Comparison of ENCODE assay signal across 9 cellular contexts in the genomic region with DNA sequence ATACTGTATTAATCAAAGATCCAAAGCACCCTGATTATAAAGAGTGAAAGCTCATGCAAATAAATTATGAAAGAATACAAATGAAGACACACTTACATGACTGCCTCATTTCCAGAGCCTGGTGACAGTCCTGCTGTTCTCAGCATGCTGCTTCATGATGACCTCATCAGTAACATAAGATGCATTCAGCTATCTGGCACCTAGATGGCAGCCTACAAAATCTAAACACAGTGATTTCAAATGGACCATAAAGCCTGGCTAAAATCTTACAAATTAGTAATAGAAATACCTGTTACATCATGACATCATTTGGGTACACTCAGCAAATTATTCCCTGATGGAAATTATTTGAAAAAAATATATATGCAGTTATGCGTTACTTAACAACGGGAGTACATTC.
DNase-seq lines count a peak whose midpoint lies in the region; ATAC-seq, FAIRE-seq and TF ChIP-seq lines count a peak whose summit lies in the region.
"Had no signal": no experiment of that assay in that cellular context is flagged by ENCODE, and none has a peak within 500 bp of the region (broad histone marks: within the 10 kb centered on the region; RNA-seq: fewer than 3 reads in every experiment).

No MANE protein-coding gene starts in this region.

- H3K27ac ChIP-seq in GM12878 (ENCODE audit: control insufficient read depth, insufficient read depth), result no peak overlapping the region

- no peaks in the 10 kb centered on the region for H3K4me1 Mint-ChIP-seq in endothelial cell (ENCODE audit: unreplicated experiment)

- no peaks in the 10 kb centered on the region for H3K27me3 ChIP-seq in GM12878 (replicated peaks in 1 of 2; ENCODE audit: control insufficient read depth in 2 of 2, insufficient read depth in 2 of 2, low read length in 1 of 2)

- peak; percentile 8 for DNase-seq in ELR (ENCODE audit: low read depth)
- peak in 2 of 3 experiments; percentile 59 to 86 for DNase-seq in NCI-H1417 (lab: John Stamatoyannopoulos, UW)
- DNase-seq in GM12878 (ENCODE audit: low read depth, low spot score), result no peak
- peak; percentile 12 for DNase-seq in midbrain (lab: John Stamatoyannopoulos, UW)
- DNase-seq in endothelial cell (ENCODE audit: low spot score), result no peak
- DNase-seq in activated CD8-positive, alpha-beta memory T cell treated with anti-CD3 and anti-CD28 coated beads, Interleukin-2, amount 50 U/mL, for 48 hours, result no peak
- no peak for DNase-seq in NK-92 (lab: John Stamatoyannopoulos, UW; ENCODE audit: unreplicated experiment)

- RAD21 ChIA-PET in GM12878 (lab: Charles Lee; ENCODE audit: unreplicated experiment), result interaction anchor here (0.8 to 2.1 kb wide), 2 partner anchors 262 to 777 kb away, joined by 3 to 13 read pairs; no protein-coding TSS in a partner anchor

- FAIRE-seq in GM12878 (lab: Jason Lieb, UNC), result no peak

- H3K9me3 ChIP-seq in GM12878 (replicated peaks; ENCODE audit: control insufficient read depth, insufficient read depth, low read length), result no peaks in the 10 kb centered on the region
- H3K9me3 ChIP-seq: mucosa of descending colon had no signal

- H3K9ac ChIP-seq in GM12878 (ENCODE audit: control insufficient read depth, insufficient read depth, low read length), result no peak overlapping the region

- no peak for TF ChIP-seq POLR2A in GM12878 (IDR thresholded peaks at IDR 0.05; ENCODE audit: low read depth, low read length)

- H3K9me3 Mint-ChIP-seq in endothelial cell (ENCODE audit: unreplicated experiment), result no peaks in the 10 kb centered on the region

- POLR2A ChIA-PET in GM12878 (lab: Charles Lee), result no interaction called here

- H2AFZ ChIP-seq in GM12878 (ENCODE audit: control insufficient read depth, low read depth, low read length), result no peak overlapping the region

- no peak for TF ChIP-seq RAD21 in GM12878 (IDR thresholded peaks at IDR 0.05; ENCODE audit: insufficient read depth, low read depth, low read length)

- no peak overlapping the region for H3K4me2 ChIP-seq in GM12878 (ENCODE audit: control insufficient read depth, insufficient read depth)

- SMC1A ChIA-PET in GM12878 (lab: Charles Lee; ENCODE audit: uncharacterized antibody, unreplicated experiment), result interaction anchor here (1.0 to 2.9 kb wide), 5 partner anchors 9 to 778 kb away, joined by 3 to 19 read pairs (median 5); no protein-coding TSS in a partner anchor

- no peaks in the 10 kb centered on the region for H3K79me2 ChIP-seq in GM12878 (ENCODE audit: control insufficient read depth, insufficient read depth, low read length)

- intact Hi-C loops in GM12878 (cut with micrococcal nuclease; ENCODE audit: unreplicated experiment), result no loop called here

- no peak overlapping the region for H3K27ac Mint-ChIP-seq in endothelial cell (ENCODE audit: unreplicated experiment)

- CTCF ChIA-PET in GM12878 (lab: Yijun Ruan, JAX), result interaction anchor here (1.3 to 2.2 kb wide), 3 partner anchors 11 to 778 kb away, joined by 3 to 13 read pairs (median 4); no protein-coding TSS in a partner anchor

- H3K27me3 Mint-ChIP-seq in endothelial cell (ENCODE audit: unreplicated experiment), result no peaks in the 10 kb centered on the region

- H3K36me3 ChIP-seq in GM12878 (ENCODE audit: control insufficient read depth in 2 of 2, insufficient read depth in 2 of 2, low read length in 1 of 2), result no peaks in the 10 kb centered on the region

- H3K4me3 Mint-ChIP-seq in endothelial cell (ENCODE audit: unreplicated experiment), result no peak overlapping the region

- no peaks in the 10 kb centered on the region for H3K4me1 ChIP-seq in GM12878 (ENCODE audit: control insufficient read depth, insufficient read depth, low read length)

- BruUV-seq in GM12878 (replicated peaks; lab: Mats Ljungman, UMichigan), result no TSS peak

- in situ Hi-C loops in GM12878 (cut with MboI), result no loop called here

- peak; percentile 70 for ATAC-seq in GM12878
- no peak for ATAC-seq in GM19463 (IDR thresholded peaks at IDR 0.05; ENCODE audit: unreplicated experiment)
- ATAC-seq: mucosa of descending colon had no signal

- WGBS in GM12878 (ENCODE audit: insufficient coverage, insufficient replicate concordance, low lambda C conversion rate, missing lambda C conversion rate), result 39% methylated on average over 2 of the region's 2 CpGs

- no peak; a peak in 1 of 6 replicates for TF ChIP-seq CTCF in GM12878 (IDR thresholded peaks at IDR 0.05 in 2 of 3, conservative IDR thresholded peaks at IDR 0.05 in 1 of 3; ENCODE audit: control insufficient read depth in 2 of 3, extremely low read depth in 1 of 3, insufficient read depth in 1 of 3, low read depth in 3 of 3, low read length in 3 of 3)
- no peak for TF ChIP-seq CTCF in endothelial cell (IDR thresholded peaks at IDR 0.05; ENCODE audit: unreplicated experiment)

- H4K20me1 ChIP-seq in GM12878 (ENCODE audit: control insufficient read depth, insufficient read depth), result no peaks in the 10 kb centered on the region

- no peak overlapping the region for H3K4me3 ChIP-seq in GM12878
- H3K4me3 ChIP-seq: mucosa of descending colon had no signal

- TF ChIP-seq EP300 in GM12878 (IDR thresholded peaks at IDR 0.05; ENCODE audit: borderline replicate concordance in 1 of 2, control insufficient read depth in 1 of 2, low read depth in 2 of 2, low read length in 2 of 2), result no peak

- no peaks in the 10 kb centered on the region for H3K36me3 Mint-ChIP-seq in endothelial cell (ENCODE audit: low read depth, unreplicated experiment)

TF ChIP-seq in GM12878, 131 proteins besides CTCF, POLR2A, EP300 and RAD21:
- TF ChIP-seq SREBF1 (IDR thresholded peaks at IDR 0.05; ENCODE audit: low read length) (no peak), ATF7 (IDR thresholded peaks at IDR 0.05; ENCODE audit: low read depth) (peak; percentile 89)

Comparison
In these comparisons a context has a peak if more than half of its experiments do, and no peak if none do; other contexts are left out.
1. DNase-seq: peak in ELR (single experiment), NCI-H1417 (2 of 3) and midbrain (single experiment); none in GM12878 (single experiment), endothelial cell (single experiment), activated CD8-positive, alpha-beta memory T cell treated with anti-CD3 and anti-CD28 coated beads, Interleukin-2, amount 50 U/mL, for 48 hours (single experiment) and NK-92 (single experiment).